Comparison of ENCODE assay signal across 10 cellular contexts in genomic region chrX:38347136-38347535, GRCh38. TPM values are rescaled to one million over a fixed set of nuclear protein-coding genes. Genes with fewer than 3 reads are reported as not detected.
DNase-seq lines count a peak whose midpoint lies in the region; ATAC-seq and TF ChIP-seq lines count a peak whose summit lies in the region.
"Had no signal": no experiment of that assay in that cellular context is flagged by ENCODE, and none has a peak within 500 bp of the region (broad histone marks: within the 10 kb centered on the region; RNA-seq: fewer than 3 reads in every experiment).

No MANE protein-coding gene starts in this region.

- H3K27ac Mint-ChIP-seq in CD8-positive, alpha-beta memory T cell = no peak overlapping the region
- H3K27ac Mint-ChIP-seq in CD4-positive, alpha-beta T cell = no peak overlapping the region
- H3K27ac Mint-ChIP-seq: activated B cell treated with CpG ODN at 0.5 μM for 24 hours had no signal

- no peaks in the 10 kb centered on the region for H3K27me3 ChIP-seq in CD8-positive, alpha-beta memory T cell (ENCODE audit: insufficient read depth, low read length, poor library complexity, severe bottlenecking)
- H3K27me3 ChIP-seq in CD4-positive, alpha-beta T cell (ENCODE audit: control insufficient read depth, insufficient read depth, low read length) = peaks cover 7% of the 10 kb centered on the region

- no peaks in the 10 kb centered on the region for H3K9me3 ChIP-seq in CD8-positive, alpha-beta memory T cell (ENCODE audit: low read length)
- no peaks in the 10 kb centered on the region for H3K9me3 ChIP-seq in CD4-positive, alpha-beta T cell (ENCODE audit: control insufficient read depth, low read length)

- no peak overlapping the region for H3K27ac ChIP-seq in CD8-positive, alpha-beta memory T cell (ENCODE audit: low read depth, low read length)
- no peak overlapping the region for H3K27ac ChIP-seq in CD4-positive, alpha-beta T cell (ENCODE audit: low read depth, low read length)
- H3K27ac ChIP-seq: KMS-11 had no signal

- H3K4me1 Mint-ChIP-seq in CD8-positive, alpha-beta memory T cell = no peaks in the 10 kb centered on the region
- H3K4me1 Mint-ChIP-seq in CD4-positive, alpha-beta T cell (ENCODE audit: low read depth) = no peaks in the 10 kb centered on the region
- H3K4me1 Mint-ChIP-seq: activated B cell treated with CpG ODN at 0.5 μM for 24 hours had no signal

- H3K36me3 Mint-ChIP-seq in CD8-positive, alpha-beta memory T cell = no peaks in the 10 kb centered on the region
- H3K36me3 Mint-ChIP-seq in CD4-positive, alpha-beta T cell (ENCODE audit: low read depth) = no peaks in the 10 kb centered on the region

- peak; percentile 47 for DNase-seq in Daoy (ENCODE audit: low read depth)
- peak; percentile 85 for DNase-seq in SIG-M5 treated with dmso at 0.1 percent for 504 hours (lab: John Stamatoyannopoulos, UW; ENCODE audit: unreplicated experiment)
- peak; percentile 3 for DNase-seq in inferior parietal cortex (ENCODE audit: extremely low spot score)
- DNase-seq in CD8-positive, alpha-beta memory T cell = no peak
- DNase-seq in NCI-H345 (lab: John Stamatoyannopoulos, UW) = no peak
- DNase-seq in CD4-positive, alpha-beta T cell = no peak
- DNase-seq in DMS114 treated with DMSO at 0.1 percent for 48 hours (lab: John Stamatoyannopoulos, UW; ENCODE audit: unreplicated experiment) = no peak
- DNase-seq: activated B cell treated with CpG ODN at 0.5 μM for 24 hours had no signal

- ATAC-seq in HG02759 (IDR thresholded peaks at IDR 0.05; ENCODE audit: unreplicated experiment) = peak; percentile 89
- no peak for ATAC-seq in CD4-positive, alpha-beta T cell (ENCODE audit: poor library complexity)

- H3K27me3 Mint-ChIP-seq in CD8-positive, alpha-beta memory T cell = peaks cover 12% of the 10 kb centered on the region in 2 donors
- H3K27me3 Mint-ChIP-seq in CD4-positive, alpha-beta T cell = peaks cover 19% of the 10 kb centered on the region

- POLR2A ChIA-PET in CD8-positive, alpha-beta memory T cell (lab: Charles Lee) = no interaction called here
- POLR2A ChIA-PET in CD4-positive, alpha-beta T cell (lab: Charles Lee) = no interaction called here

- CTCF ChIA-PET in CD8-positive, alpha-beta memory T cell (lab: Charles Lee) = no interaction called here
- CTCF ChIA-PET in CD4-positive, alpha-beta T cell (lab: Charles Lee) = interaction anchor here (0.6 to 1.4 kb wide), 2 partner anchors 15 to 36 kb away, joined by 3 read pairs; no protein-coding TSS in a partner anchor

- TF ChIP-seq CTCF in CD4-positive, alpha-beta T cell (IDR thresholded peaks at IDR 0.05) = no peak

- H3K4me1 ChIP-seq in CD8-positive, alpha-beta memory T cell (ENCODE audit: insufficient read depth, low read length) = no peaks in the 10 kb centered on the region

- no peak overlapping the region for H3K4me3 ChIP-seq in CD8-positive, alpha-beta memory T cell (ENCODE audit: low read length)

- intact Hi-C loops in CD4-positive, alpha-beta T cell (cut with DNase I, micrococcal nuclease) = no loop called here

- H3K36me3 ChIP-seq in CD8-positive, alpha-beta memory T cell (ENCODE audit: insufficient read depth, low read length) = no peaks in the 10 kb centered on the region

- no peak overlapping the region for H3K4me3 Mint-ChIP-seq in CD8-positive, alpha-beta memory T cell
- H3K4me3 Mint-ChIP-seq in CD4-positive, alpha-beta T cell = no peak overlapping the region
- H3K4me3 Mint-ChIP-seq: activated B cell treated with CpG ODN at 0.5 μM for 24 hours had no signal

- peaks cover 0 to 2% (median 0%) of the 10 kb centered on the region in 5 donors for H3K9me3 Mint-ChIP-seq in CD8-positive, alpha-beta memory T cell
- H3K9me3 Mint-ChIP-seq in CD4-positive, alpha-beta T cell = no peaks in the 10 kb centered on the region
- H3K9me3 Mint-ChIP-seq: activated B cell treated with CpG ODN at 0.5 μM for 24 hours had no signal

RNA-seq across cellular contexts. Expression of gene OTC, which starts 5.3 kb away (rescaled TPM):
- not detected in 2 replicates for total RNA-seq in Daoy (2014; rRNA removed; shearing (Covaris generic))
- total RNA-seq in CD8-positive, alpha-beta memory T cell = under 1 TPM in 1 of 2 experiments, not detected in 1; 0.15 TPM
- not detected for polyA plus RNA-seq in CD8-positive, alpha-beta memory T cell
- not detected for total RNA-seq in CD4-positive, alpha-beta T cell
- total RNA-seq: activated B cell treated with CpG ODN at 0.5 μM for 24 hours had no signal

RNA-seq across cellular contexts. Expression of gene RPGR, which starts 19.8 kb away (rescaled TPM):
- total RNA-seq in Daoy (2014; rRNA removed; shearing (Covaris generic)) = 15.6 and 18.9 TPM in 2 replicates
- 10 to 100 TPM in 1 of 2 experiments, 1 to 10 TPM in 1; 8.5 to 11.1 TPM for total RNA-seq in CD8-positive, alpha-beta memory T cell
- 7.1 TPM for polyA plus RNA-seq in CD8-positive, alpha-beta memory T cell
- total RNA-seq in CD4-positive, alpha-beta T cell = 10 to 100 TPM; 17.1 to 18.2 TPM

Comparison
In these comparisons a context has a peak if more than half of its experiments do, and no peak if none do; other contexts are left out.
1. DNase-seq: peak in Daoy (single experiment), SIG-M5 treated with dmso at 0.1 percent for 504 hours (single experiment) and inferior parietal cortex (single experiment); none in CD8-positive, alpha-beta memory T cell (0 of 5), NCI-H345 (single experiment), CD4-positive, alpha-beta T cell (0 of 10) and DMS114 treated with DMSO at 0.1 percent for 48 hours (single experiment).